Comparison of ENCODE assay signal across 1 cellular context in the genomic region with DNA sequence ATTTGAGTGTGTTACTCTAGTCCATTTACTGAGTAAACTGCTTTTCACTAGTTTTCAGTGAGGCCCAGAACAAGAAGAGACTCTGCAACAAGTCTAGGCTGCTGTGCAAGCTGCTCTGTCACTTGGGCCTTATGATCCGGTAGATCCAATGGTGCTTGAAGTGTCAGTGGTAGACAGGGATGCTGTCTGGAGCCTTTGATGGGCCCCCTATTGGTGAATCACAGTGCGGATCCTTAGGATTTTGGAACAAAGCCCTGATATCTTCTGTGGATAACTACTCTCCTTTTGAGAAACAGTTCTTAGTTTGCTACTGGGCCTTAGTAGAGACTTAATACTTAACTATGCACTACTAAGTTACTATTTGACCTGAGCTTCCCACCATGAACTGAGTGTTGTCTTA.
TF ChIP-seq lines count a peak whose summit lies in the region.

No MANE protein-coding gene starts in this region.

TF ChIP-seq in HepG2, 621 proteins besides CTCF, POLR2A, EP300 and RAD21 (continued from another document):
- TF ChIP-seq, protein P1, sequence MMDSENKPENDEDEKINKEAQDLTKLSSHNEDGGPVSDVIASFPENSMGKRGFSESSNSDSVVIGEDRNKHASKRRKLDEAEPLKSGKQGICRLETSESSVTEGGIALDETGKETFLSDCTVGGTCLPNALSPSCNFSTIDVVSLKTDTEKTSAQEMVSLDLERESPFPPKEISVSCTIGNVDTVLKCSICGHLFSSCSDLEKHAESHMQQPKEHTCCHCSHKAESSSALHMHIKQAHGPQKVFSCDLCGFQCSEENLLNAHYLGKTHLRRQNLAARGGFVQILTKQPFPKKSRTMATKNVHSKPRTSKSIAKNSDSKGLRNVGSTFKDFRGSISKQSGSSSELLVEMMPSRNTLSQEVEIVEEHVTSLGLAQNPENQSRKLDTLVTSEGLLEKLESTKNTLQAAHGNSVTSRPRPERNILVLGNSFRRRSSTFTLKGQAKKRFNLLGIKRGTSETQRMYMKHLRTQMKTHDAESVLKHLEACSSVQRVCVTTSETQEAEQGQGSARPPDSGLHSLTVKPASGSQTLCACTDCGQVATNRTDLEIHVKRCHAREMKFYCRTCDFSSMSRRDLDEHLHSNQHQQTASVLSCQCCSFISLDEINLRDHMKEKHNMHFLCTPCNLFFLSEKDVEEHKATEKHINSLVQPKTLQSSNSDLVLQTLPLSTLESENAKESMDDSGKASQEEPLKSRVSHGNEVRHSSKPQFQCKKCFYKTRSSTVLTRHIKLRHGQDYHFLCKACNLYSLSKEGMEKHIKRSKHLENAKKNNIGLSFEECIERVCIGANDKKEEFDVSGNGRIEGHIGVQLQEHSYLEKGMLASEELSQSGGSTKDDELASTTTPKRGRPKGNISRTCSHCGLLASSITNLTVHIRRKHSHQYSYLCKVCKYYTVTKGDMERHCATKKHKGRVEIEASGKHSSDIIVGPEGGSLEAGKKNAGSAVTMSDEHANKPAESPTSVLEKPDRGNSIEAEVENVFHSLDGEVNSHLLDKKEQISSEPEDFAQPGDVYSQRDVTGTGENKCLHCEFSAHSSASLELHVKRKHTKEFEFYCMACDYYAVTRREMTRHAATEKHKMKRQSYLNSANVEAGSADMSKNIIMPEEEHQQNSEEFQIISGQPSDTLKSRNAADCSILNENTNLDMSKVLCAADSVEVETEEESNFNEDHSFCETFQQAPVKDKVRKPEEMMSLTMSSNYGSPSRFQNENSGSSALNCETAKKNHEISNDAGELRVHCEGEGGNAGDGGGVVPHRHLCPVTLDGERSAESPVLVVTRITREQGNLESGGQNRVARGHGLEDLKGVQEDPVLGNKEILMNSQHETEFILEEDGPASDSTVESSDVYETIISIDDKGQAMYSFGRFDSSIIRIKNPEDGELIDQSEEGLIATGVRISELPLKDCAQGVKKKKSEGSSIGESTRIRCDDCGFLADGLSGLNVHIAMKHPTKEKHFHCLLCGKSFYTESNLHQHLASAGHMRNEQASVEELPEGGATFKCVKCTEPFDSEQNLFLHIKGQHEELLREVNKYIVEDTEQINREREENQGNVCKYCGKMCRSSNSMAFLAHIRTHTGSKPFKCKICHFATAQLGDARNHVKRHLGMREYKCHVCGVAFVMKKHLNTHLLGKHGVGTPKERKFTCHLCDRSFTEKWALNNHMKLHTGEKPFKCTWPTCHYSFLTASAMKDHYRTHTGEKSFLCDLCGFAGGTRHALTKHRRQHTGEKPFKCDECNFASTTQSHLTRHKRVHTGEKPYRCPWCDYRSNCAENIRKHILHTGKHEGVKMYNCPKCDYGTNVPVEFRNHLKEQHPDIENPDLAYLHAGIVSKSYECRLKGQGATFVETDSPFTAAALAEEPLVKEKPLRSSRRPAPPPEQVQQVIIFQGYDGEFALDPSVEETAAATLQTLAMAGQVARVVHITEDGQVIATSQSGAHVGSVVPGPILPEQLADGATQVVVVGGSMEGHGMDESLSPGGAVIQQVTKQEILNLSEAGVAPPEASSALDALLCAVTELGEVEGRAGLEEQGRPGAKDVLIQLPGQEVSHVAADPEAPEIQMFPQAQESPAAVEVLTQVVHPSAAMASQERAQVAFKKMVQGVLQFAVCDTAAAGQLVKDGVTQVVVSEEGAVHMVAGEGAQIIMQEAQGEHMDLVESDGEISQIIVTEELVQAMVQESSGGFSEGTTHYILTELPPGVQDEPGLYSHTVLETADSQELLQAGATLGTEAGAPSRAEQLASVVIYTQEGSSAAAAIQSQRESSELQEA (CRISPR knock-in tag; IDR thresholded peaks at IDR 0.05; ENCODE audit: not compliant biosample characterization) = no peak
- TF ChIP-seq FOXA1 (IDR thresholded peaks at IDR 0.05) (no peak), FOXA1 (CRISPR knock-in tag; IDR thresholded peaks at IDR 0.05) (no peak), TAF15 (IDR thresholded peaks at IDR 0.05; ENCODE audit: low read depth, low read length, poor library complexity, severe bottlenecking) (no peak)
- TF ChIP-seq, protein P2, sequence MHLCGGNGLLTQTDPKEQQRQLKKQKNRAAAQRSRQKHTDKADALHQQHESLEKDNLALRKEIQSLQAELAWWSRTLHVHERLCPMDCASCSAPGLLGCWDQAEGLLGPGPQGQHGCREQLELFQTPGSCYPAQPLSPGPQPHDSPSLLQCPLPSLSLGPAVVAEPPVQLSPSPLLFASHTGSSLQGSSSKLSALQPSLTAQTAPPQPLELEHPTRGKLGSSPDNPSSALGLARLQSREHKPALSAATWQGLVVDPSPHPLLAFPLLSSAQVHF (CRISPR knock-in tag; IDR thresholded peaks at IDR 0.05) = no peak
TF ChIP-seq in HepG2: peak in this region for 0.
